In genomic region chr7:106450716-106451115, GRCh38 we compare ENCODE assay signal across 21 cellular contexts.
"Had no signal": no experiment of that assay in that cellular context is flagged by ENCODE, and none has a peak within 500 bp of the region (broad histone marks: within the 10 kb centered on the region; RNA-seq: fewer than 3 reads in every experiment).

No MANE protein-coding gene starts in this region.

- H3K27me3 ChIP-seq: brain microvascular endothelial cell, colonic mucosa, heart right ventricle, neural progenitor cell, pancreas, right lobe of liver, stomach, upper lobe of right lung had no signal

- H3K4me2 ChIP-seq: neural progenitor cell, smooth muscle cell had no signal

- H2AFZ ChIP-seq: neural progenitor cell had no signal

- H3K4me1 ChIP-seq: colonic mucosa, heart right ventricle, neural progenitor cell, pancreas, stomach, upper lobe of right lung had no signal

- H3K36me3 ChIP-seq: brain microvascular endothelial cell, colonic mucosa, heart right ventricle, neural progenitor cell, pancreas, right lobe of liver, stomach, thoracic aorta, upper lobe of right lung had no signal

- H3K9me3 ChIP-seq: colonic mucosa, pancreas, right lobe of liver, thoracic aorta, upper lobe of right lung had no signal

- H3K9ac ChIP-seq: neural progenitor cell had no signal

- H3K4me3 ChIP-seq: colonic mucosa, heart right ventricle, neural progenitor cell, pancreas, right lobe of liver, smooth muscle cell, stomach, thoracic aorta, upper lobe of right lung had no signal

- H3K27ac ChIP-seq: brain microvascular endothelial cell, colonic mucosa, neural progenitor cell, pancreas, right lobe of liver, stomach, thoracic aorta, upper lobe of right lung had no signal

- DNase-seq: activated CD4-positive, alpha-beta memory T cell treated with anti-CD3 and anti-CD28 coated beads, Interleukin-2, amount 10 ng/mL, durations not matched to agents 7 days and 5 days; activated CD4-positive, alpha-beta T cell treated with anti-CD3 and anti-CD28 coated beads for 48 hours; activated CD4-positive, CD25-positive, alpha-beta regulatory T cell; activated CD8-positive, alpha-beta memory T cell treated with anti-CD3 and anti-CD28 coated beads, Interleukin-2, amount 10 ng/mL, durations not matched to agents 7 days and 5 days; activated naive CD4-positive, alpha-beta T cell; anterior cingulate cortex; brain microvascular endothelial cell; colonic mucosa; endodermal cell; erythroblast; heart right ventricle; mesendoderm; naive thymus-derived CD4-positive, alpha-beta T cell; pancreas; right lobe of liver; stimulated activated CD4-positive, alpha-beta T cell treated with anti-CD3 and anti-CD28 coated beads, Interleukin-4, amount 100 ng/mL, for 1 hour; stomach; upper lobe of right lung had no signal
